In the genomic region with DNA sequence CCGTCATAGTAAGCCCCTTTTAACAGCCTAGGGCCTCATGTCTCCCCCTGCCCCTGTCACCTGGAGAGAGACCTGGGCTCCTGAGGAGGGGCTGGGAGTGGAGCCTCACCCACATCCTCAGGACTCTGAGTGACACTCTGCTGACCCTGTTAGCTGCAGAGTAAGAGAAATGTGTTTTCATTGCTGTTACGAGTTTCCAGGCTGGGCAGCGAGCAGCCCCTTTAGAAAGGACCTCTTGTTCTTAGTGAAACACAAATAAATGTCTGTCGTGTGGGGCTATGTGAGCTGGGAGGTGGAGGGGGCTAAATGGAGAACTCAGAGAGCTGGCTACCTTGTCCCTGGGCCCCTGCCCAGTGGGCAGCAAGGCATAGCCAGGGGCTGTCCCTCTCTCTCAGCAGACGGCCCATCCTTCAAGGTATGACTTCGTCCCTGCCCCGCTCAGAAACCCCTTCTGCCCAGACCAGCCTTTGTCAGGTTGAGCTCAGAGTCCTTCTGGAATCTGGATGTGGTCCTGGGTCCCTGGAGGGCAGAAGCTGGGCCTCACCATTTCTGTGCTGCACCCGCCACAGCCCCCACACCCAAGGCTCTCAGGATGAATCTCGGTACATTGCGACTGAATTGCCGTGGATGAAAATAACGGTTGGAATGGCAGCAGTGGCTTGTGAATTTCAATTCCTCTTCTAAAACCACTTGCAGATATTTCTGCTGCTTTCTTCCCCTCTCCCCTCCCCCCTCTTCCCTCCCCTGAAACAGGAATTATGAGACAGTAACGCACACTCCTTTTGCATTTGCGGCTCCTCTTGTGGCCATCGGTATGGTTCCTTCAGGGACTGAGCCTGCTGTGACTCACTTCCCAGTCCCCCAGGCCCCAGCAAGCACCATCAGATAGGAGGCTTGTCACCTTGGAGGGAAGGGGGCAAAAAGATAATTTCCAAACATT, we compare ENCODE assay signal across 1 cellular context.
TF ChIP-seq lines count a peak whose summit lies in the region.

No MANE protein-coding gene starts in this region.

TF ChIP-seq in K562, 482 proteins besides CTCF, POLR2A, EP300 and RAD21 (continued from another document and continues in another):
- TF ChIP-seq, protein P1, sequence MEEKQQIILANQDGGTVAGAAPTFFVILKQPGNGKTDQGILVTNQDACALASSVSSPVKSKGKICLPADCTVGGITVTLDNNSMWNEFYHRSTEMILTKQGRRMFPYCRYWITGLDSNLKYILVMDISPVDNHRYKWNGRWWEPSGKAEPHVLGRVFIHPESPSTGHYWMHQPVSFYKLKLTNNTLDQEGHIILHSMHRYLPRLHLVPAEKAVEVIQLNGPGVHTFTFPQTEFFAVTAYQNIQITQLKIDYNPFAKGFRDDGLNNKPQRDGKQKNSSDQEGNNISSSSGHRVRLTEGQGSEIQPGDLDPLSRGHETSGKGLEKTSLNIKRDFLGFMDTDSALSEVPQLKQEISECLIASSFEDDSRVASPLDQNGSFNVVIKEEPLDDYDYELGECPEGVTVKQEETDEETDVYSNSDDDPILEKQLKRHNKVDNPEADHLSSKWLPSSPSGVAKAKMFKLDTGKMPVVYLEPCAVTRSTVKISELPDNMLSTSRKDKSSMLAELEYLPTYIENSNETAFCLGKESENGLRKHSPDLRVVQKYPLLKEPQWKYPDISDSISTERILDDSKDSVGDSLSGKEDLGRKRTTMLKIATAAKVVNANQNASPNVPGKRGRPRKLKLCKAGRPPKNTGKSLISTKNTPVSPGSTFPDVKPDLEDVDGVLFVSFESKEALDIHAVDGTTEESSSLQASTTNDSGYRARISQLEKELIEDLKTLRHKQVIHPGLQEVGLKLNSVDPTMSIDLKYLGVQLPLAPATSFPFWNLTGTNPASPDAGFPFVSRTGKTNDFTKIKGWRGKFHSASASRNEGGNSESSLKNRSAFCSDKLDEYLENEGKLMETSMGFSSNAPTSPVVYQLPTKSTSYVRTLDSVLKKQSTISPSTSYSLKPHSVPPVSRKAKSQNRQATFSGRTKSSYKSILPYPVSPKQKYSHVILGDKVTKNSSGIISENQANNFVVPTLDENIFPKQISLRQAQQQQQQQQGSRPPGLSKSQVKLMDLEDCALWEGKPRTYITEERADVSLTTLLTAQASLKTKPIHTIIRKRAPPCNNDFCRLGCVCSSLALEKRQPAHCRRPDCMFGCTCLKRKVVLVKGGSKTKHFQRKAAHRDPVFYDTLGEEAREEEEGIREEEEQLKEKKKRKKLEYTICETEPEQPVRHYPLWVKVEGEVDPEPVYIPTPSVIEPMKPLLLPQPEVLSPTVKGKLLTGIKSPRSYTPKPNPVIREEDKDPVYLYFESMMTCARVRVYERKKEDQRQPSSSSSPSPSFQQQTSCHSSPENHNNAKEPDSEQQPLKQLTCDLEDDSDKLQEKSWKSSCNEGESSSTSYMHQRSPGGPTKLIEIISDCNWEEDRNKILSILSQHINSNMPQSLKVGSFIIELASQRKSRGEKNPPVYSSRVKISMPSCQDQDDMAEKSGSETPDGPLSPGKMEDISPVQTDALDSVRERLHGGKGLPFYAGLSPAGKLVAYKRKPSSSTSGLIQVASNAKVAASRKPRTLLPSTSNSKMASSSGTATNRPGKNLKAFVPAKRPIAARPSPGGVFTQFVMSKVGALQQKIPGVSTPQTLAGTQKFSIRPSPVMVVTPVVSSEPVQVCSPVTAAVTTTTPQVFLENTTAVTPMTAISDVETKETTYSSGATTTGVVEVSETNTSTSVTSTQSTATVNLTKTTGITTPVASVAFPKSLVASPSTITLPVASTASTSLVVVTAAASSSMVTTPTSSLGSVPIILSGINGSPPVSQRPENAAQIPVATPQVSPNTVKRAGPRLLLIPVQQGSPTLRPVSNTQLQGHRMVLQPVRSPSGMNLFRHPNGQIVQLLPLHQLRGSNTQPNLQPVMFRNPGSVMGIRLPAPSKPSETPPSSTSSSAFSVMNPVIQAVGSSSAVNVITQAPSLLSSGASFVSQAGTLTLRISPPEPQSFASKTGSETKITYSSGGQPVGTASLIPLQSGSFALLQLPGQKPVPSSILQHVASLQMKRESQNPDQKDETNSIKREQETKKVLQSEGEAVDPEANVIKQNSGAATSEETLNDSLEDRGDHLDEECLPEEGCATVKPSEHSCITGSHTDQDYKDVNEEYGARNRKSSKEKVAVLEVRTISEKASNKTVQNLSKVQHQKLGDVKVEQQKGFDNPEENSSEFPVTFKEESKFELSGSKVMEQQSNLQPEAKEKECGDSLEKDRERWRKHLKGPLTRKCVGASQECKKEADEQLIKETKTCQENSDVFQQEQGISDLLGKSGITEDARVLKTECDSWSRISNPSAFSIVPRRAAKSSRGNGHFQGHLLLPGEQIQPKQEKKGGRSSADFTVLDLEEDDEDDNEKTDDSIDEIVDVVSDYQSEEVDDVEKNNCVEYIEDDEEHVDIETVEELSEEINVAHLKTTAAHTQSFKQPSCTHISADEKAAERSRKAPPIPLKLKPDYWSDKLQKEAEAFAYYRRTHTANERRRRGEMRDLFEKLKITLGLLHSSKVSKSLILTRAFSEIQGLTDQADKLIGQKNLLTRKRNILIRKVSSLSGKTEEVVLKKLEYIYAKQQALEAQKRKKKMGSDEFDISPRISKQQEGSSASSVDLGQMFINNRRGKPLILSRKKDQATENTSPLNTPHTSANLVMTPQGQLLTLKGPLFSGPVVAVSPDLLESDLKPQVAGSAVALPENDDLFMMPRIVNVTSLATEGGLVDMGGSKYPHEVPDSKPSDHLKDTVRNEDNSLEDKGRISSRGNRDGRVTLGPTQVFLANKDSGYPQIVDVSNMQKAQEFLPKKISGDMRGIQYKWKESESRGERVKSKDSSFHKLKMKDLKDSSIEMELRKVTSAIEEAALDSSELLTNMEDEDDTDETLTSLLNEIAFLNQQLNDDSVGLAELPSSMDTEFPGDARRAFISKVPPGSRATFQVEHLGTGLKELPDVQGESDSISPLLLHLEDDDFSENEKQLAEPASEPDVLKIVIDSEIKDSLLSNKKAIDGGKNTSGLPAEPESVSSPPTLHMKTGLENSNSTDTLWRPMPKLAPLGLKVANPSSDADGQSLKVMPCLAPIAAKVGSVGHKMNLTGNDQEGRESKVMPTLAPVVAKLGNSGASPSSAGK (IDR thresholded peaks at IDR 0.05), result no peak
- TF ChIP-seq MYC (IDR thresholded peaks at IDR 0.05; ENCODE audit: low read depth, low read length), result 0 out of 2 replicates have a peak, but pooled peaks have one; percentile 20
- TF ChIP-seq MYC (CRISPR knock-in tag; IDR thresholded peaks at IDR 0.05; ENCODE audit: borderline replicate concordance, low read depth), result no peak
- TF ChIP-seq ZBTB7A (IDR thresholded peaks at IDR 0.05; ENCODE audit: borderline replicate concordance, control insufficient read depth, low read depth, low read length), result peak; percentile 52; the same call in 1 of the 2 replicates
- TF ChIP-seq U2AF1 (optimal IDR thresholded peaks at IDR 0.05; ENCODE audit: low read depth, low read length), result no peak
- TF ChIP-seq, protein P2, sequence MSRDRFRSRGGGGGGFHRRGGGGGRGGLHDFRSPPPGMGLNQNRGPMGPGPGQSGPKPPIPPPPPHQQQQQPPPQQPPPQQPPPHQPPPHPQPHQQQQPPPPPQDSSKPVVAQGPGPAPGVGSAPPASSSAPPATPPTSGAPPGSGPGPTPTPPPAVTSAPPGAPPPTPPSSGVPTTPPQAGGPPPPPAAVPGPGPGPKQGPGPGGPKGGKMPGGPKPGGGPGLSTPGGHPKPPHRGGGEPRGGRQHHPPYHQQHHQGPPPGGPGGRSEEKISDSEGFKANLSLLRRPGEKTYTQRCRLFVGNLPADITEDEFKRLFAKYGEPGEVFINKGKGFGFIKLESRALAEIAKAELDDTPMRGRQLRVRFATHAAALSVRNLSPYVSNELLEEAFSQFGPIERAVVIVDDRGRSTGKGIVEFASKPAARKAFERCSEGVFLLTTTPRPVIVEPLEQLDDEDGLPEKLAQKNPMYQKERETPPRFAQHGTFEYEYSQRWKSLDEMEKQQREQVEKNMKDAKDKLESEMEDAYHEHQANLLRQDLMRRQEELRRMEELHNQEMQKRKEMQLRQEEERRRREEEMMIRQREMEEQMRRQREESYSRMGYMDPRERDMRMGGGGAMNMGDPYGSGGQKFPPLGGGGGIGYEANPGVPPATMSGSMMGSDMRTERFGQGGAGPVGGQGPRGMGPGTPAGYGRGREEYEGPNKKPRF (IDR thresholded peaks at IDR 0.05; ENCODE audit: low read depth, low read length), result no peak
- peak; percentile 61; the same call in 1 of the 2 replicates for TF ChIP-seq ESRRA (IDR thresholded peaks at IDR 0.05; ENCODE audit: borderline replicate concordance, low read depth)
- TF ChIP-seq, protein P3, sequence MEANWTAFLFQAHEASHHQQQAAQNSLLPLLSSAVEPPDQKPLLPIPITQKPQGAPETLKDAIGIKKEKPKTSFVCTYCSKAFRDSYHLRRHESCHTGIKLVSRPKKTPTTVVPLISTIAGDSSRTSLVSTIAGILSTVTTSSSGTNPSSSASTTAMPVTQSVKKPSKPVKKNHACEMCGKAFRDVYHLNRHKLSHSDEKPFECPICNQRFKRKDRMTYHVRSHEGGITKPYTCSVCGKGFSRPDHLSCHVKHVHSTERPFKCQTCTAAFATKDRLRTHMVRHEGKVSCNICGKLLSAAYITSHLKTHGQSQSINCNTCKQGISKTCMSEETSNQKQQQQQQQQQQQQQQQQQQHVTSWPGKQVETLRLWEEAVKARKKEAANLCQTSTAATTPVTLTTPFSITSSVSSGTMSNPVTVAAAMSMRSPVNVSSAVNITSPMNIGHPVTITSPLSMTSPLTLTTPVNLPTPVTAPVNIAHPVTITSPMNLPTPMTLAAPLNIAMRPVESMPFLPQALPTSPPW (CRISPR knock-in tag; IDR thresholded peaks at IDR 0.05), result peak; percentile 79
- TF ChIP-seq NFIX (CRISPR knock-in tag; IDR thresholded peaks at IDR 0.05; ENCODE audit: low read depth), result no peak
- no peak for TF ChIP-seq FOXK2 (conservative IDR thresholded peaks at IDR 0.05 in 1 of 2, IDR thresholded peaks at IDR 0.05 in 1 of 2; ENCODE audit: low read depth in 2 of 2)
- TF ChIP-seq NFRKB (IDR thresholded peaks at IDR 0.05; ENCODE audit: low read depth), result peak; percentile 40; the same call in 1 of the 2 replicates
- no peak for TF ChIP-seq BRF1 (IDR thresholded peaks at IDR 0.05; ENCODE audit: borderline replicate concordance, extremely low read depth, insufficient read length)
- no peak for TF ChIP-seq FOXM1 (IDR thresholded peaks at IDR 0.05; ENCODE audit: low read depth)
- no peak for TF ChIP-seq FOXM1 (CRISPR knock-in tag; IDR thresholded peaks at IDR 0.05; ENCODE audit: low read depth)
- no peak for TF ChIP-seq ZNF830 (CRISPR knock-in tag; IDR thresholded peaks at IDR 0.05)
- peak; percentile 76 for TF ChIP-seq SMARCA4 (IDR thresholded peaks at IDR 0.05)
- peak in 1 of 2 experiments; percentile 50; a peak in 2 of 4 replicates for TF ChIP-seq RCOR1 (IDR thresholded peaks at IDR 0.05; ENCODE audit: borderline replicate concordance in 1 of 2, low read depth in 2 of 2, low read length in 2 of 2)
- TF ChIP-seq ZNF766 (CRISPR knock-in tag; conservative IDR thresholded peaks at IDR 0.05), result 0 out of 2 replicates have a peak, but pooled peaks have one; percentile 42
- no peak for TF ChIP-seq THRAP3 (IDR thresholded peaks at IDR 0.05; ENCODE audit: borderline replicate concordance)
- TF ChIP-seq ZKSCAN1 (IDR thresholded peaks at IDR 0.05; ENCODE audit: low read depth, low read length), result 0 out of 2 replicates have a peak, but pooled peaks have one; percentile 21
- TF ChIP-seq FOSL1 (tag; conservative IDR thresholded peaks at IDR 0.05), result peak; percentile 93
- TF ChIP-seq, protein P4, sequence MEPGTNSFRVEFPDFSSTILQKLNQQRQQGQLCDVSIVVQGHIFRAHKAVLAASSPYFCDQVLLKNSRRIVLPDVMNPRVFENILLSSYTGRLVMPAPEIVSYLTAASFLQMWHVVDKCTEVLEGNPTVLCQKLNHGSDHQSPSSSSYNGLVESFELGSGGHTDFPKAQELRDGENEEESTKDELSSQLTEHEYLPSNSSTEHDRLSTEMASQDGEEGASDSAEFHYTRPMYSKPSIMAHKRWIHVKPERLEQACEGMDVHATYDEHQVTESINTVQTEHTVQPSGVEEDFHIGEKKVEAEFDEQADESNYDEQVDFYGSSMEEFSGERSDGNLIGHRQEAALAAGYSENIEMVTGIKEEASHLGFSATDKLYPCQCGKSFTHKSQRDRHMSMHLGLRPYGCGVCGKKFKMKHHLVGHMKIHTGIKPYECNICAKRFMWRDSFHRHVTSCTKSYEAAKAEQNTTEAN (CRISPR knock-in tag; IDR thresholded peaks at IDR 0.05), result no peak
- TF ChIP-seq ZBTB1 (CRISPR knock-in tag; IDR thresholded peaks at IDR 0.05; ENCODE audit: borderline replicate concordance, low read depth), result peak; percentile 98
- TF ChIP-seq SNRNP70 (optimal IDR thresholded peaks at IDR 0.05; ENCODE audit: low read depth, low read length), result no peak
- no peak for TF ChIP-seq ZNF696 (CRISPR knock-in tag; conservative IDR thresholded peaks at IDR 0.05)
- TF ChIP-seq GABPB1 (CRISPR knock-in tag; IDR thresholded peaks at IDR 0.05), result peak; percentile 14; the same call in 1 of the 2 replicates
- TF ChIP-seq SMARCE1 (IDR thresholded peaks at IDR 0.05), result peak; percentile 73
- no peak for TF ChIP-seq SMAD3 (CRISPR knock-in tag; conservative IDR thresholded peaks at IDR 0.05)
- TF ChIP-seq, protein P5, sequence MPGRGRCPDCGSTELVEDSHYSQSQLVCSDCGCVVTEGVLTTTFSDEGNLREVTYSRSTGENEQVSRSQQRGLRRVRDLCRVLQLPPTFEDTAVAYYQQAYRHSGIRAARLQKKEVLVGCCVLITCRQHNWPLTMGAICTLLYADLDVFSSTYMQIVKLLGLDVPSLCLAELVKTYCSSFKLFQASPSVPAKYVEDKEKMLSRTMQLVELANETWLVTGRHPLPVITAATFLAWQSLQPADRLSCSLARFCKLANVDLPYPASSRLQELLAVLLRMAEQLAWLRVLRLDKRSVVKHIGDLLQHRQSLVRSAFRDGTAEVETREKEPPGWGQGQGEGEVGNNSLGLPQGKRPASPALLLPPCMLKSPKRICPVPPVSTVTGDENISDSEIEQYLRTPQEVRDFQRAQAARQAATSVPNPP (IDR thresholded peaks at IDR 0.05; ENCODE audit: borderline replicate concordance, insufficient read depth, insufficient read length), result no peak
- peak; percentile 41 for TF ChIP-seq ZFX (CRISPR knock-in tag; IDR thresholded peaks at IDR 0.05)
- no peak for TF ChIP-seq BRD4 (IDR thresholded peaks at IDR 0.05)
- TF ChIP-seq, protein P6, sequence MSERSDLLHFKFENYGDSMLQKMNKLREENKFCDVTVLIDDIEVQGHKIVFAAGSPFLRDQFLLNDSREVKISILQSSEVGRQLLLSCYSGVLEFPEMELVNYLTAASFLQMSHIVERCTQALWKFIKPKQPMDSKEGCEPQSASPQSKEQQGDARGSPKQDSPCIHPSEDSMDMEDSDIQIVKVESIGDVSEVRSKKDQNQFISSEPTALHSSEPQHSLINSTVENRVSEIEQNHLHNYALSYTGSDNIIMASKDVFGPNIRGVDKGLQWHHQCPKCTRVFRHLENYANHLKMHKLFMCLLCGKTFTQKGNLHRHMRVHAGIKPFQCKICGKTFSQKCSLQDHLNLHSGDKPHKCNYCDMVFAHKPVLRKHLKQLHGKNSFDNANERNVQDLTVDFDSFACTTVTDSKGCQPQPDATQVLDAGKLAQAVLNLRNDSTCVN (CRISPR knock-in tag; IDR thresholded peaks at IDR 0.05), result no peak
- TF ChIP-seq POLR2AphosphoS5 (IDR thresholded peaks at IDR 0.05; ENCODE audit: control insufficient read depth, insufficient read depth, low read depth, low read length), result no peak
- TF ChIP-seq, protein P7, sequence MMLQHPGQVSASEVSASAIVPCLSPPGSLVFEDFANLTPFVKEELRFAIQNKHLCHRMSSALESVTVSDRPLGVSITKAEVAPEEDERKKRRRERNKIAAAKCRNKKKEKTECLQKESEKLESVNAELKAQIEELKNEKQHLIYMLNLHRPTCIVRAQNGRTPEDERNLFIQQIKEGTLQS (IDR thresholded peaks at IDR 0.05), result peak; percentile 53; the same call in 1 of the 2 replicates
- TF ChIP-seq, protein P7 (CRISPR knock-in tag; conservative IDR thresholded peaks at IDR 0.05), result no peak
- no peak for TF ChIP-seq SIN3B (IDR thresholded peaks at IDR 0.05; ENCODE audit: low read depth)
- TF ChIP-seq TCFL5 (CRISPR knock-in tag; conservative IDR thresholded peaks at IDR 0.05), result no peak
